Comparison of ENCODE assay signal across 32 cellular contexts in the genomic region with DNA sequence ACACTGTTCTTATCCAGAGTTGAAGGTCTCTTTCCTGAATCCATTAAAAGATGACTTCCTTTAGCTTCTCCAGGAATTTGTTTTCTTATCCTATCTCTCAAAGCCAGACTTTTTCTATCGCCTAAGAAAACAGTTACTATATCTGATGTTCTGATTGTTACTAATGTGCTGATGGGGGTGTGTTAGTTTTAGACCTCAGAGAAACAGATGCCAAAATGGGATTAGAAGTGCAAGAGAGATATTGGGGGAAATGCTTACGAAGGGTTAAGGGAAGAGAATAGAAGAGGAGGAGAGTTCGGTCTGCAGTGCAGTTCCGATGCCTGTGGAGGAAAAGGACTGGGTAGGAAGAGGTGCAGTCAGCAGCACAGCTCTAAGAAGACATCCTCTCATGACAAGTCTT. TPM values are rescaled to one million over a fixed set of nuclear protein-coding genes. Genes with fewer than 3 reads are reported as not detected.
"Had no signal": no experiment of that assay in that cellular context is flagged by ENCODE, and none has a peak within 500 bp of the region (broad histone marks: within the 10 kb centered on the region; RNA-seq: fewer than 3 reads in every experiment).

No MANE protein-coding gene starts in this region.

- DNase-seq: activated B cell treated with CpG ODN at 0.5 μM for 24 hours; activated CD4-positive, alpha-beta memory T cell treated with anti-CD3 and anti-CD28 coated beads for 36 hours; activated CD4-positive, alpha-beta T cell treated with anti-CD3 and anti-CD28 coated beads for 48 hours; activated CD4-positive, alpha-beta T cell treated with anti-CD3 and anti-CD28 coated beads, Interleukin-2, amount 50 U/mL, for 1 hour; activated CD8-positive, alpha-beta memory T cell treated with anti-CD3 and anti-CD28 coated beads, Interleukin-2, amount 10 ng/mL, durations not matched to agents 7 days and 5 days; activated CD8-positive, alpha-beta memory T cell treated with anti-CD3 and anti-CD28 coated beads, Interleukin-2, amount 50 U/mL, for 4 hours; activated CD8-positive, alpha-beta T cell treated with anti-CD3 and anti-CD28 coated beads, Interleukin-2, amount 10 ng/mL, durations not matched to agents 7 days and 5 days; activated gamma-delta T cell; activated naive CD4-positive, alpha-beta T cell; activated naive CD4-positive, alpha-beta T cell treated with anti-CD3 and anti-CD28 coated beads, Interleukin-2, amount 10 ng/mL, durations not matched to agents 7 days and 5 days; activated naive CD8-positive, alpha-beta T cell treated with anti-CD3 and anti-CD28 coated beads, Interleukin-2, amount 10 ng/mL, durations not matched to agents 7 days and 5 days; activated T-cell treated with anti-CD3 and anti-CD28 coated beads, Interleukin-2, amount 50 U/mL, for 1 hour; activated T-cell treated with anti-CD3 and anti-CD28 coated beads, Interleukin-2, amount 50 U/mL, for 48 hours; central memory CD4-positive, alpha-beta T cell; cerebellar nuclear complex; colonic mucosa; effector CD8-positive, alpha-beta T cell; foreskin fibroblast; head of caudate nucleus; T-helper 2 cell; WERI-Rb-1 had no signal

- H3K27ac ChIP-seq: ascending aorta, breast epithelium, cardiac muscle cell, colonic mucosa, WERI-Rb-1 had no signal

- H3K9me3 ChIP-seq: ascending aorta, breast epithelium, colonic mucosa had no signal

- ATAC-seq: activated CD4-positive, CD25-positive, alpha-beta regulatory T cell treated with anti-CD3 and anti-CD28 coated beads, Interleukin-2, amount 50 U/mL, for 24 hours; activated CD8-positive, alpha-beta memory T cell treated with anti-CD3 and anti-CD28 coated beads, Interleukin-2, amount 10 ng/mL, durations not matched to agents 7 days and 5 days; activated CD8-positive, alpha-beta T cell treated with anti-CD3 and anti-CD28 coated beads, Interleukin-2, amount 10 ng/mL, durations not matched to agents 7 days and 5 days; activated naive CD4-positive, alpha-beta T cell treated with anti-CD3 and anti-CD28 coated beads, Interleukin-2, amount 50 U/mL, for 72 hours; esophagus mucosa had no signal

- H3K27me3 ChIP-seq: ascending aorta, breast epithelium, cardiac muscle cell, colonic mucosa had no signal

- FAIRE-seq: endometrium, frontal cortex, TTC549 had no signal

- H3K4me1 ChIP-seq: ascending aorta, breast epithelium, colonic mucosa had no signal

- H3K4me3 ChIP-seq: ascending aorta, breast epithelium, cardiac muscle cell, colonic mucosa had no signal

- H3K36me3 ChIP-seq: ascending aorta, breast epithelium, cardiac muscle cell, colonic mucosa, WERI-Rb-1 had no signal

RNA-seq across cellular contexts. Expression of gene ADGRG6, which starts 35.7 kb away (rescaled TPM):
- total RNA-seq: activated B cell treated with CpG ODN at 0.5 μM for 24 hours; activated T-helper 1 cell treated with anti-CD3 and anti-CD28 coated beads, Interleukin-12 subunit alpha, Interleukin-12 subunit beta, Interleukin-2, Interleukin-4 antibody, amounts not matched to agents 30 ng/mL and 10 ng/mL and 1 ng/mL, durations not matched to agents 14 hours and 24 hours and 36 hours; T-helper 1 cell treated with Interleukin-12 subunit alpha and Interleukin-12 subunit beta and Interleukin-4 antibody, amounts not matched to agents 30 ng/mL and 1 ng/mL, for 36 hours had no signal
